ENCODE assay signal across 1 cellular context in genomic region chr19:17109962-17110598, GRCh38.
TF ChIP-seq lines count a peak whose summit lies in the region.

No MANE protein-coding gene starts in this region.

TF ChIP-seq in GM23338, 12 proteins besides CTCF, POLR2A, EP300 and RAD21 (continued from another document):
- TF ChIP-seq, protein P1, sequence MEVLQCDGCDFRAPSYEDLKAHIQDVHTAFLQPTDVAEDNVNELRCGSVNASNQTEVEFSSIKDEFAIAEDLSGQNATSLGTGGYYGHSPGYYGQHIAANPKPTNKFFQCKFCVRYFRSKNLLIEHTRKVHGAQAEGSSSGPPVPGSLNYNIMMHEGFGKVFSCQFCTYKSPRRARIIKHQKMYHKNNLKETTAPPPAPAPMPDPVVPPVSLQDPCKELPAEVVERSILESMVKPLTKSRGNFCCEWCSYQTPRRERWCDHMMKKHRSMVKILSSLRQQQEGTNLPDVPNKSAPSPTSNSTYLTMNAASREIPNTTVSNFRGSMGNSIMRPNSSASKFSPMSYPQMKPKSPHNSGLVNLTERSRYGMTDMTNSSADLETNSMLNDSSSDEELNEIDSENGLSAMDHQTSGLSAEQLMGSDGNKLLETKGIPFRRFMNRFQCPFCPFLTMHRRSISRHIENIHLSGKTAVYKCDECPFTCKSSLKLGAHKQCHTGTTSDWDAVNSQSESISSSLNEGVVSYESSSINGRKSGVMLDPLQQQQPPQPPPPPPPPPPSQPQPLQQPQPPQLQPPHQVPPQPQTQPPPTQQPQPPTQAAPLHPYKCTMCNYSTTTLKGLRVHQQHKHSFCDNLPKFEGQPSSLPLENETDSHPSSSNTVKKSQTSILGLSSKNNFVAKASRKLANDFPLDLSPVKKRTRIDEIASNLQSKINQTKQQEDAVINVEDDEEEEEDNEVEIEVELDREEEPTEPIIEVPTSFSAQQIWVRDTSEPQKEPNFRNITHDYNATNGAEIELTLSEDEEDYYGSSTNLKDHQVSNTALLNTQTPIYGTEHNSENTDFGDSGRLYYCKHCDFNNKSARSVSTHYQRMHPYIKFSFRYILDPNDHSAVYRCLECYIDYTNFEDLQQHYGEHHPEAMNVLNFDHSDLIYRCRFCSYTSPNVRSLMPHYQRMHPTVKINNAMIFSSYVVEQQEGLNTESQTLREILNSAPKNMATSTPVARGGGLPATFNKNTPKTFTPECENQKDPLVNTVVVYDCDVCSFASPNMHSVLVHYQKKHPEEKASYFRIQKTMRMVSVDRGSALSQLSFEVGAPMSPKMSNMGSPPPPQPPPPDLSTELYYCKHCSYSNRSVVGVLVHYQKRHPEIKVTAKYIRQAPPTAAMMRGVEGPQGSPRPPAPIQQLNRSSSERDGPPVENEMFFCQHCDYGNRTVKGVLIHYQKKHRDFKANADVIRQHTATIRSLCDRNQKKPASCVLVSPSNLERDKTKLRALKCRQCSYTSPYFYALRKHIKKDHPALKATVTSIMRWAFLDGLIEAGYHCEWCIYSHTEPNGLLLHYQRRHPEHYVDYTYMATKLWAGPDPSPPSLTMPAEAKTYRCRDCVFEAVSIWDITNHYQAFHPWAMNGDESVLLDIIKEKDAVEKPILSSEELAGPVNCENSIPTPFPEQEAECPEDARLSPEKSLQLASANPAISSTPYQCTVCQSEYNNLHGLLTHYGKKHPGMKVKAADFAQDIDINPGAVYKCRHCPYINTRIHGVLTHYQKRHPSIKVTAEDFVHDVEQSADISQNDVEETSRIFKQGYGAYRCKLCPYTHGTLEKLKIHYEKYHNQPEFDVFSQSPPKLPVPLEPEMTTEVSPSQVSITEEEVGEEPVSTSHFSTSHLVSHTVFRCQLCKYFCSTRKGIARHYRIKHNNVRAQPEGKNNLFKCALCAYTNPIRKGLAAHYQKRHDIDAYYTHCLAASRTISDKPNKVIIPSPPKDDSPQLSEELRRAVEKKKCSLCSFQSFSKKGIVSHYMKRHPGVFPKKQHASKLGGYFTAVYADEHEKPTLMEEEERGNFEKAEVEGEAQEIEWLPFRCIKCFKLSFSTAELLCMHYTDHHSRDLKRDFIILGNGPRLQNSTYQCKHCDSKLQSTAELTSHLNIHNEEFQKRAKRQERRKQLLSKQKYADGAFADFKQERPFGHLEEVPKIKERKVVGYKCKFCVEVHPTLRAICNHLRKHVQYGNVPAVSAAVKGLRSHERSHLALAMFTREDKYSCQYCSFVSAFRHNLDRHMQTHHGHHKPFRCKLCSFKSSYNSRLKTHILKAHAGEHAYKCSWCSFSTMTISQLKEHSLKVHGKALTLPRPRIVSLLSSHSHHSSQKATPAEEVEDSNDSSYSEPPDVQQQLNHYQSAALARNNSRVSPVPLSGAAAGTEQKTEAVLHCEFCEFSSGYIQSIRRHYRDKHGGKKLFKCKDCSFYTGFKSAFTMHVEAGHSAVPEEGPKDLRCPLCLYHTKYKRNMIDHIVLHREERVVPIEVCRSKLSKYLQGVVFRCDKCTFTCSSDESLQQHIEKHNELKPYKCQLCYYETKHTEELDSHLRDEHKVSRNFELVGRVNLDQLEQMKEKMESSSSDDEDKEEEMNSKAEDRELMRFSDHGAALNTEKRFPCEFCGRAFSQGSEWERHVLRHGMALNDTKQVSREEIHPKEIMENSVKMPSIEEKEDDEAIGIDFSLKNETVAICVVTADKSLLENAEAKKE (CRISPR knock-in tag; IDR thresholded peaks at IDR 0.05): no peak
- no peak for TF ChIP-seq ZNF331 (CRISPR knock-in tag; IDR thresholded peaks at IDR 0.05; ENCODE audit: low read depth)
- TF ChIP-seq REST (IDR thresholded peaks at IDR 0.05; ENCODE audit: unreplicated experiment): no peak
- TF ChIP-seq ZNF114 (CRISPR knock-in tag; IDR thresholded peaks at IDR 0.05): no peak
- no peak for TF ChIP-seq CREB1 (CRISPR knock-in tag; IDR thresholded peaks at IDR 0.05; ENCODE audit: low read depth)
- TF ChIP-seq EZH2 (IDR thresholded peaks at IDR 0.05; ENCODE audit: low read depth, unreplicated experiment): no peak
- no peak for TF ChIP-seq EZH2phosphoT487 (IDR thresholded peaks at IDR 0.05; ENCODE audit: unreplicated experiment)
